Comparison of ENCODE assay signal across 23 cellular contexts in genomic region chr16:2711370-2712062, GRCh38. TPM values are rescaled to one million over a fixed set of nuclear protein-coding genes. Genes with fewer than 3 reads are reported as not detected.
"Had no signal": no experiment of that assay in that cellular context is flagged by ENCODE, and none has a peak within 500 bp of the region (broad histone marks: within the 10 kb centered on the region; RNA-seq: fewer than 3 reads in every experiment).

No MANE protein-coding gene starts in this region.

- H3K9me3 ChIP-seq: left ventricle myocardium inferior, neutrophil, transverse colon, vagina had no signal

- H2AFZ ChIP-seq: hepatocyte, parathyroid adenoma had no signal

- H3K79me2 ChIP-seq: hepatocyte, parathyroid adenoma had no signal

- H3K27ac ChIP-seq: hepatocyte, left ventricle myocardium inferior, neutrophil, parathyroid adenoma, transverse colon, vagina, WERI-Rb-1 had no signal

- H3K9ac ChIP-seq: parathyroid adenoma had no signal

- ATAC-seq: naive thymus-derived CD8-positive, alpha-beta T cell; stimulated activated naive B cell treated with anti-CD40 and anti-IgM and Interleukin-4, amounts not matched to agents 10 μg/mL and 1 μg/mL and 100 μg/mL, for 72 hours had no signal

- FAIRE-seq: astrocyte, colon, frontal cortex, TTC549 had no signal

- H3K27ac Mint-ChIP-seq: activated naive CD8-positive, alpha-beta T cell treated with anti-CD3 and anti-CD28 coated beads for 36 hours; activated T-cell treated with anti-CD3 and anti-CD28 coated beads, Interleukin-2, amount 50 U/mL, for 24 hours; activated T-helper 2 cell treated with anti-CD3 and anti-CD28 coated beads, Interferon-gamma antibody, Interleukin-2, Interleukin-4, amounts not matched to agents 10 μg/mL and 5 μg/mL and 100 μg/mL, durations not matched to agents 14 hours and 24 hours and 36 hours; stimulated activated naive B cell treated with anti-CD40 and anti-IgM and Interleukin-4, amounts not matched to agents 10 μg/mL and 1 μg/mL and 100 μg/mL, for 72 hours had no signal

- H3K4me3 ChIP-seq: hepatocyte, left ventricle myocardium inferior, transverse colon, vagina had no signal

- H3K27me3 ChIP-seq: hepatocyte, vagina had no signal

- DNase-seq: activated CD8-positive, alpha-beta memory T cell treated with anti-CD3 and anti-CD28 coated beads, Interleukin-2, amount 50 U/mL, for 4 hours; activated naive CD4-positive, alpha-beta T cell treated with Interleukin-2 at 50 U/mL for 16 hours; activated naive CD8-positive, alpha-beta T cell treated with anti-CD3 and anti-CD28 coated beads for 36 hours; activated T-cell treated with anti-CD3 and anti-CD28 coated beads, Interleukin-2, amount 50 U/mL, for 24 hours; central memory CD4-positive, alpha-beta T cell; effector memory CD4-positive, alpha-beta T cell; glutamatergic neuron; immature natural killer cell; left ventricle myocardium inferior; naive thymus-derived CD8-positive, alpha-beta T cell; stimulated activated naive B cell treated with anti-CD40 and anti-IgM and Interleukin-4, amounts not matched to agents 10 μg/mL and 1 μg/mL and 100 μg/mL, for 72 hours; transverse colon; WERI-Rb-1 had no signal

- H3K4me1 ChIP-seq: parathyroid adenoma had no signal

- H3K9me3 Mint-ChIP-seq: activated naive CD8-positive, alpha-beta T cell treated with anti-CD3 and anti-CD28 coated beads for 36 hours; activated T-cell treated with anti-CD3 and anti-CD28 coated beads, Interleukin-2, amount 50 U/mL, for 24 hours; activated T-helper 2 cell treated with anti-CD3 and anti-CD28 coated beads, Interferon-gamma antibody, Interleukin-2, Interleukin-4, amounts not matched to agents 10 μg/mL and 5 μg/mL and 100 μg/mL, durations not matched to agents 14 hours and 24 hours and 36 hours; immature natural killer cell; naive thymus-derived CD8-positive, alpha-beta T cell; stimulated activated naive B cell treated with anti-CD40 and anti-IgM and Interleukin-4, amounts not matched to agents 10 μg/mL and 1 μg/mL and 100 μg/mL, for 72 hours had no signal

- H3K4me3 Mint-ChIP-seq: activated naive CD8-positive, alpha-beta T cell treated with anti-CD3 and anti-CD28 coated beads for 36 hours; activated T-cell treated with anti-CD3 and anti-CD28 coated beads, Interleukin-2, amount 50 U/mL, for 24 hours; immature natural killer cell; naive thymus-derived CD8-positive, alpha-beta T cell had no signal

- H3K4me2 ChIP-seq: hepatocyte had no signal

RNA-seq across cellular contexts. Expression of gene PRSS27, which starts 8.5 kb away (rescaled TPM):
- total RNA-seq: skeletal muscle tissue had no signal
